24 cellular contexts compared by ENCODE assay signal in genomic region chr6:111356551-111356950, GRCh38.
"Had no signal": no experiment of that assay in that cellular context is flagged by ENCODE, and none has a peak within 500 bp of the region (broad histone marks: within the 10 kb centered on the region; RNA-seq: fewer than 3 reads in every experiment).

No MANE protein-coding gene starts in this region.

- H3K27me3 ChIP-seq: breast epithelium, esophagus muscularis mucosa, gastroesophageal sphincter, heart left ventricle, tibial nerve, uterus had no signal

- H3K4me3 ChIP-seq: breast epithelium, esophagus muscularis mucosa, gastroesophageal sphincter, heart left ventricle, lung, prostate gland, tibial nerve, uterus had no signal

- H3K36me3 ChIP-seq: breast epithelium, prostate gland, uterus had no signal

- DNase-seq: activated CD4-positive, alpha-beta T cell treated with anti-CD3 and anti-CD28 coated beads, Interleukin-2, amount 10 ng/mL, durations not matched to agents 24 days and 14 days; activated CD4-positive, CD25-positive, alpha-beta regulatory T cell; activated CD8-positive, alpha-beta memory T cell treated with anti-CD3 and anti-CD28 coated beads, Interleukin-2, amount 50 U/mL, for 4 hours; activated naive CD4-positive, alpha-beta T cell treated with anti-CD3 and anti-CD28 coated beads, Interleukin-2, amount 10 ng/mL, durations not matched to agents 7 days and 5 days; activated naive CD8-positive, alpha-beta T cell treated with anti-CD3 and anti-CD28 coated beads, Interleukin-2, amount 50 U/mL, for 24 hours; activated T-cell treated with anti-CD3 and anti-CD28 coated beads, Interleukin-2, amount 50 U/mL, for 4 hours; aorta; cerebellar nuclear complex; effector CD8-positive, alpha-beta T cell; heart left ventricle; midbrain; occipital lobe; right cardiac atrium; small intestine; stimulated activated CD4-positive, alpha-beta T cell treated with anti-CD3 and anti-CD28 coated beads, Interleukin-15, amount 100 ng/mL, for 24 hours; stimulated activated CD4-positive, alpha-beta T cell treated with anti-CD3 and anti-CD28 coated beads, Interleukin-2, amount 100 ng/mL, for 48 hours; T1000; uterus had no signal

- H3K27ac ChIP-seq: breast epithelium, esophagus muscularis mucosa, gastroesophageal sphincter, heart left ventricle, prostate gland, tibial nerve, uterus had no signal

- H3K9me3 ChIP-seq: breast epithelium, esophagus muscularis mucosa, gastroesophageal sphincter, heart left ventricle, prostate gland, tibial nerve, uterus had no signal

- ATAC-seq: activated naive CD8-positive, alpha-beta T cell treated with anti-CD3 and anti-CD28 coated beads, Interleukin-2, amount 50 U/mL, for 24 hours; activated T-cell treated with anti-CD3 and anti-CD28 coated beads, Interleukin-2, amount 50 U/mL, for 4 hours; gastroesophageal sphincter; heart left ventricle; right cardiac atrium had no signal

- H3K4me1 ChIP-seq: breast epithelium, prostate gland, tibial nerve, uterus had no signal
